In the genomic region with DNA sequence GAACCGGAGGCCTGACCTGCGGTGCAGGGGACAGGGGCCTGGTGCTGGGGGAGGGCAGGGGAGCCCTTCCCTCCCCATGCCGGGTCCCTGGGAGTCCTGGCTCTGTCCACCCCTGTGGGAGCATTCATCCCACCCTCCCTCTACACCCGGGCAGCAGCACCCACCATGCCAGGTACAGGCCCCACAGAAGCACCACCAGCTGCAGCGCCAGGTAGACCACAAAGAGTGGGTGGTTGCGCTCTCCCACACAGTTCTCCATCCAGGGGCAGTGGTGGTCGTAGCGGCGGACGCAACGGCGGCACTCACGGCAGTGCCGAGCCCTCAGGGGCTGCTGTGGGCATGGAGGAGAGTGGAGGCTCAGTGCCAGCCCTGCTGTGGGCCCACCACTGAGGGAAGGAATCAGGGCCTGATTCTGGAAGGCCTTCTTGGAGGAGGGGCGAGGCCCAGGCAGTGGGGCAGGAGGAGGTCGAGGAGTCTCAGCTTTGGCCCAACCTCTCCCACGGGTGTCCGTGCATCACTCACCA, we compare ENCODE assay signal across 28 cellular contexts. TPM values are rescaled to one million over a fixed set of nuclear protein-coding genes. Genes with fewer than 3 reads are reported as not detected.
DNase-seq lines count a peak whose midpoint lies in the region; ATAC-seq, FAIRE-seq and TF ChIP-seq lines count a peak whose summit lies in the region.
"Had no signal": no experiment of that assay in that cellular context is flagged by ENCODE, and none has a peak within 500 bp of the region (broad histone marks: within the 10 kb centered on the region; RNA-seq: fewer than 3 reads in every experiment).

No MANE protein-coding gene starts in this region.

- peaks cover 27 to 38% of the 10 kb centered on the region in 2 donors for H3K4me1 Mint-ChIP-seq in stimulated activated naive B cell treated with anti-CD40 and anti-IgM and Interleukin-4, amounts not matched to agents 10 μg/mL and 1 μg/mL and 100 μg/mL, for 72 hours

- peaks cover 32 to 39% of the 10 kb centered on the region in 2 donors for H3K36me3 Mint-ChIP-seq in stimulated activated naive B cell treated with anti-CD40 and anti-IgM and Interleukin-4, amounts not matched to agents 10 μg/mL and 1 μg/mL and 100 μg/mL, for 72 hours

- peaks cover 4% of the 10 kb centered on the region for H3K23me2 ChIP-seq in H1 (ENCODE audit: low read depth, low read length)

- 0 out of 2 replicates have a peak overlapping the region, but pooled peaks have one; percentile 24 for H2AK5ac ChIP-seq in H1 (ENCODE audit: low read depth, low read length)

- FAIRE-seq in H1 (lab: Jason Lieb, UNC): no peak
- FAIRE-seq: D721Med, islet of Langerhans, pancreas had no signal

- WGBS in H1 (ENCODE audit: extremely low coverage in 1 of 2, insufficient coverage in 1 of 2, insufficient read length in 1 of 2, insufficient replicate concordance in 2 of 2, low coverage in 1 of 2, low lambda C conversion rate in 2 of 2, missing lambda C conversion rate in 1 of 2), 2 experiments: 97% methylated on average over 17 of the region's 18 CpGs; no CpG with 5 or more reads in 1 of the 2 experiments

- ATAC-seq in Right ventricle myocardium inferior (no peak), Right ventricle myocardium superior (ENCODE audit: poor library complexity) (no peak), HG03108 (IDR thresholded peaks at IDR 0.05; ENCODE audit: unreplicated experiment) (no peak), left lobe of liver (no peak)
- ATAC-seq in stimulated activated naive B cell treated with anti-CD40 and anti-IgM and Interleukin-4, amounts not matched to agents 10 μg/mL and 1 μg/mL and 100 μg/mL, for 72 hours (replicated peaks): no peak
- ATAC-seq: left ventricle myocardium superior; naive thymus-derived CD8-positive, alpha-beta T cell; pancreas had no signal

- no peak overlapping the region for H3K56ac ChIP-seq in H1 (replicated peaks; ENCODE audit: insufficient read length, low read depth, low read length)

- H4K8ac ChIP-seq in H1 (ENCODE audit: extremely low read depth, insufficient read depth, low read length): no peak overlapping the region

- no peak overlapping the region for H3K4ac ChIP-seq in H1 (replicated peaks; ENCODE audit: insufficient read length, low read depth, low read length)

- intact Hi-C loops in Right ventricle myocardium inferior (cut with DNase I): no loop called here
- intact Hi-C loops in Right ventricle myocardium superior (cut with DNase I): no loop called here

- no peak overlapping the region for H2BK15ac ChIP-seq in H1 (ENCODE audit: low read length)

- POLR2A ChIA-PET in RWPE1 (lab: Yijun Ruan, JAX; ENCODE audit: low non-redundant PET): no interaction called here
- POLR2A ChIA-PET in H1 (lab: Charles Lee; ENCODE audit: partially characterized antibody): interaction anchor here (0.8 to 13.5 kb wide), 5 partner anchors 12 to 37 kb away, joined by 3 to 133 read pairs (median 49); a partner anchor contains a TSS

- H3K9me3 Mint-ChIP-seq in stimulated activated naive B cell treated with anti-CD40 and anti-IgM and Interleukin-4, amounts not matched to agents 10 μg/mL and 1 μg/mL and 100 μg/mL, for 72 hours: no peaks in the 10 kb centered on the region
- H3K9me3 Mint-ChIP-seq: H9; naive thymus-derived CD8-positive, alpha-beta T cell had no signal

- no peak overlapping the region for H3K4me3 ChIP-seq in H1 (ENCODE audit: extremely low read depth in 1 of 4, insufficient read depth in 2 of 4, low read depth in 3 of 4, low read length in 4 of 4)
- H3K4me3 ChIP-seq: pancreas, right atrium auricular region, suprapubic skin had no signal

- no peak overlapping the region for H2BK120ac ChIP-seq in H1 (replicated peaks; ENCODE audit: low read depth, low read length)

- H3K14ac ChIP-seq in H1 (ENCODE audit: insufficient read length): no peak overlapping the region

- DNase-seq in Right ventricle myocardium inferior (ENCODE audit: missing footprints): peak; percentile 45
- DNase-seq in Right ventricle myocardium superior: no peak
- no peak for DNase-seq in RWPE1 (ENCODE audit: low spot score)
- no peak for DNase-seq in H1 (ENCODE audit: low read depth in 1 of 2, low spot score in 2 of 2)
- DNase-seq in stimulated activated naive B cell treated with anti-CD40 and anti-IgM and Interleukin-4, amounts not matched to agents 10 μg/mL and 1 μg/mL and 100 μg/mL, for 72 hours: no peak
- no peak for DNase-seq in left lobe of liver (ENCODE audit: low spot score)
- DNase-seq: activated CD4-positive, alpha-beta T cell treated with anti-CD3 and anti-CD28 coated beads, Interleukin-2, amount 50 U/mL, for 4 hours; activated CD8-positive, alpha-beta memory T cell treated with anti-CD3 and anti-CD28 coated beads, Interleukin-2, amount 50 U/mL, for 48 hours; activated naive CD4-positive, alpha-beta T cell treated with Interleukin-2 at 50 U/mL for 16 hours; amniotic stem cell; brain microvascular endothelial cell; effector CD8-positive, alpha-beta T cell; KG1; left ventricle myocardium superior; naive thymus-derived CD8-positive, alpha-beta T cell; NCI-H1417; NCI-H748 treated with DMSO at 0.1 percent for 48 hours; stimulated activated CD4-positive, alpha-beta T cell treated with anti-CD3 and anti-CD28 coated beads, Interleukin-2, amount 100 ng/mL, for 24 hours; T1000; WERI-Rb-1 had no signal

- H4K91ac ChIP-seq in H1 (replicated peaks; ENCODE audit: insufficient read length, low read length): no peak overlapping the region

- no peak overlapping the region for H2BK20ac ChIP-seq in H1 (ENCODE audit: low read length)

- no peak overlapping the region for H3K27ac Mint-ChIP-seq in stimulated activated naive B cell treated with anti-CD40 and anti-IgM and Interleukin-4, amounts not matched to agents 10 μg/mL and 1 μg/mL and 100 μg/mL, for 72 hours

- CTCF ChIA-PET in RWPE1 (lab: Yijun Ruan, JAX) (interaction anchor here (0.5 kb wide), 1 partner anchor 154 kb away, joined by 3 read pairs; no protein-coding TSS in a partner anchor), H1 (lab: Charles Lee; ENCODE audit: partially characterized antibody) (interaction anchor here (0.9 kb wide), 2 partner anchors 19 to 85 kb away, joined by 3 read pairs; a partner anchor contains a TSS)

- H3K27ac ChIP-seq in RWPE1: peak overlapping the region; percentile 82
- no peak overlapping the region for H3K27ac ChIP-seq in H1 (ENCODE audit: low read depth, low read length)
- H3K27ac ChIP-seq: brain microvascular endothelial cell, epithelial cell of prostate, pancreas, right atrium auricular region, suprapubic skin, WERI-Rb-1 had no signal

- H4K20me1 ChIP-seq in H1 (replicated peaks in 1 of 2; ENCODE audit: control insufficient read depth in 1 of 2, insufficient read depth in 2 of 2, low read length in 2 of 2): peaks cover 0 to 2% of the 10 kb centered on the region in 2 experiments

- H3K4me3 Mint-ChIP-seq in stimulated activated naive B cell treated with anti-CD40 and anti-IgM and Interleukin-4, amounts not matched to agents 10 μg/mL and 1 μg/mL and 100 μg/mL, for 72 hours: peak overlapping the region; percentile 13 to 35

- H3K27me3 ChIP-seq in H1 (replicated peaks in 1 of 4; ENCODE audit: control insufficient read depth in 3 of 4, extremely low read depth in 1 of 4, insufficient read depth in 3 of 4, low read length in 3 of 4): no peaks in the 10 kb centered on the region
- H3K27me3 ChIP-seq: brain microvascular endothelial cell, pancreas, right atrium auricular region, suprapubic skin had no signal

- no peak overlapping the region for H2BK12ac ChIP-seq in H1 (ENCODE audit: low read depth, low read length)

- H3K79me2 ChIP-seq in H1 (ENCODE audit: control insufficient read depth in 1 of 2, insufficient read depth in 2 of 2, low read length in 2 of 2): no peaks in the 10 kb centered on the region

- no peak overlapping the region for H2BK5ac ChIP-seq in H1 (ENCODE audit: low read depth, low read length)

- H2AFZ ChIP-seq in H1 (ENCODE audit: low read length): no peak overlapping the region

- H3K79me1 ChIP-seq in H1 (ENCODE audit: low read depth, low read length): peaks cover 3% of the 10 kb centered on the region; the same call in 1 of the 2 replicates

- no peak overlapping the region for H4K5ac ChIP-seq in H1 (ENCODE audit: insufficient read length, low read depth, low read length)

- no peak overlapping the region for H3K4me2 ChIP-seq in H1 (ENCODE audit: insufficient read depth in 1 of 2, low read depth in 2 of 2, low read length in 2 of 2)

- H3K9ac ChIP-seq in H1 (replicated peaks in 1 of 4; ENCODE audit: extremely low read depth in 1 of 4, low read depth in 3 of 4, low read length in 3 of 4): no peak overlapping the region

- H3K9me3 ChIP-seq in H1 (ENCODE audit: insufficient read depth in 2 of 2, low read depth in 1 of 2, low read length in 1 of 2): no peaks in the 10 kb centered on the region
- H3K9me3 ChIP-seq: pancreas, right atrium auricular region, suprapubic skin had no signal

- no peak overlapping the region for H3K23ac ChIP-seq in H1 (ENCODE audit: insufficient read length)

- H3K18ac ChIP-seq in H1 (ENCODE audit: extremely low read depth, low read length): no peak overlapping the region

- TF ChIP-seq CTCF in RWPE1 (conservative IDR thresholded peaks at IDR 0.05; ENCODE audit: low read depth): no peak
- no peak for TF ChIP-seq CTCF in H1 (IDR thresholded peaks at IDR 0.05; ENCODE audit: control extremely low read depth in 1 of 3, insufficient read depth in 1 of 3, low read depth in 1 of 3, low read length in 3 of 3)

- no peak for TF ChIP-seq RAD21 in H1 (IDR thresholded peaks at IDR 0.05 in 1 of 2, conservative IDR thresholded peaks at IDR 0.05 in 1 of 2; ENCODE audit: low read depth in 2 of 2, low read length in 2 of 2)

- H3K4me1 ChIP-seq in H1 (replicated peaks in 1 of 4; ENCODE audit: control insufficient read depth in 3 of 4, insufficient read depth in 4 of 4, low read length in 3 of 4): peaks cover 0 to 3% (median 0%) of the 10 kb centered on the region in 4 experiments; a peak in 3 of 7 replicates
- H3K4me1 ChIP-seq: pancreas had no signal

- no peak for TF ChIP-seq EP300 in H1 (IDR thresholded peaks at IDR 0.05; ENCODE audit: borderline replicate concordance in 1 of 2, low read depth in 2 of 2, low read length in 2 of 2)

- no peaks in the 10 kb centered on the region for H3K27me3 Mint-ChIP-seq in stimulated activated naive B cell treated with anti-CD40 and anti-IgM and Interleukin-4, amounts not matched to agents 10 μg/mL and 1 μg/mL and 100 μg/mL, for 72 hours
- H3K27me3 Mint-ChIP-seq: naive thymus-derived CD8-positive, alpha-beta T cell had no signal

- TF ChIP-seq POLR2A in H1 (IDR thresholded peaks at IDR 0.05; ENCODE audit: control extremely low read depth in 1 of 2, low read depth in 2 of 2, low read length in 2 of 2): no peak

- peaks cover 0 to 15% (median 10%) of the 10 kb centered on the region in 4 experiments; a peak in 4 of 8 replicates for H3K36me3 ChIP-seq in H1 (ENCODE audit: control insufficient read depth in 2 of 4, insufficient read depth in 4 of 4, low read length in 3 of 4)
- H3K36me3 ChIP-seq: brain microvascular endothelial cell, pancreas, right atrium auricular region had no signal

RNA-seq across cellular contexts. Expression of a gene that starts 2.4 kb away (rescaled TPM):
- total RNA-seq in Right ventricle myocardium inferior (6.4 TPM), Right ventricle myocardium superior (5.4 TPM), left lobe of liver (22.9 TPM)
- 32.8 and 35.0 TPM in 2 replicates for total RNA-seq in H1 (2021; fragmentation: NEBNext Ultra II Directional; extraction: Animal tissue kit (Norgen Biotek cat#: 25700))
- 93.8 and 121 TPM in 2 replicates for polyA plus RNA-seq in H1 (2011; rRNA removed)
- polyA plus RNA-seq in H1 (2011; cell fraction: cytosol; rRNA removed): 78.5 TPM
- polyA plus RNA-seq in H1 (2011; cell fraction: nucleus; rRNA removed): 139 TPM
- 23.3 to 48.0 TPM (median 44.7 TPM) in 4 replicates for polyA plus RNA-seq in H1 (2012, experiment 1 of 2)
- 53.7 TPM for polyA plus RNA-seq in H1 (2012, experiment 2 of 2)
- 41.4 TPM for polyA plus RNA-seq in H1 (2013, experiment 1 of 2)
- polyA plus RNA-seq in H1 (2013, experiment 2 of 2): 43.5 TPM
- 21.8 and 26.4 TPM in 2 replicates for polyA minus RNA-seq in H1 (2011; rRNA and poly(A)+ RNA removed)
- 45.5 TPM for polyA minus RNA-seq in H1 (2011; cell fraction: cytosol; rRNA and poly(A)+ RNA removed)
- 34.7 TPM for polyA minus RNA-seq in H1 (2011; cell fraction: nucleus; rRNA and poly(A)+ RNA removed)

RNA-seq across cellular contexts. Expression of a gene that starts 19.2 kb away (rescaled TPM):
- total RNA-seq in Right ventricle myocardium inferior (8.5 TPM), Right ventricle myocardium superior (5.7 TPM), left lobe of liver (7.6 TPM)
- 15.2 and 16.3 TPM in 2 replicates for total RNA-seq in H1 (2021; fragmentation: NEBNext Ultra II Directional; extraction: Animal tissue kit (Norgen Biotek cat#: 25700))
- polyA plus RNA-seq in H1 (2011; rRNA removed): 15.7 and 24.4 TPM in 2 replicates
- polyA plus RNA-seq in H1 (2011; cell fraction: cytosol; rRNA removed): 20.7 TPM
- 49.0 TPM for polyA plus RNA-seq in H1 (2011; cell fraction: nucleus; rRNA removed)
- polyA plus RNA-seq in H1 (2012, experiment 1 of 2): 12.4 to 21.9 TPM (median 18.9 TPM) in 4 replicates
- 16.2 TPM for polyA plus RNA-seq in H1 (2012, experiment 2 of 2)
- 11.3 TPM for polyA plus RNA-seq in H1 (2013, experiment 1 of 2)
- 11.3 TPM for polyA plus RNA-seq in H1 (2013, experiment 2 of 2)
- polyA minus RNA-seq in H1 (2011; rRNA and poly(A)+ RNA removed): 7.2 and 10.8 TPM in 2 replicates
- polyA minus RNA-seq in H1 (2011; cell fraction: cytosol; rRNA and poly(A)+ RNA removed): 15.9 TPM
- polyA minus RNA-seq in H1 (2011; cell fraction: nucleus; rRNA and poly(A)+ RNA removed): 11.0 TPM

RNA-seq across cellular contexts. Expression of a gene that starts 32.5 kb away (rescaled TPM):
- total RNA-seq in Right ventricle myocardium inferior (175 TPM), Right ventricle myocardium superior (167 TPM), left lobe of liver (69.3 TPM)
- total RNA-seq in H1 (2021; fragmentation: NEBNext Ultra II Directional; extraction: Animal tissue kit (Norgen Biotek cat#: 25700)): 1,327 and 1,345 TPM in 2 replicates
- polyA plus RNA-seq in H1 (2011; rRNA removed): 466 and 513 TPM in 2 replicates
- polyA plus RNA-seq in H1 (2011; cell fraction: cytosol; rRNA removed): 383 TPM
- polyA plus RNA-seq in H1 (2011; cell fraction: nucleus; rRNA removed): 93.4 TPM
- 759 to 1,315 TPM (median 835 TPM) in 4 replicates for polyA plus RNA-seq in H1 (2012, experiment 1 of 2)
- 163 TPM for polyA plus RNA-seq in H1 (2012, experiment 2 of 2)
- 862 TPM for polyA plus RNA-seq in H1 (2013, experiment 1 of 2)
- polyA plus RNA-seq in H1 (2013, experiment 2 of 2): 900 TPM
- 245 and 251 TPM in 2 replicates for polyA minus RNA-seq in H1 (2011; rRNA and poly(A)+ RNA removed)
- 1,111 TPM for polyA minus RNA-seq in H1 (2011; cell fraction: cytosol; rRNA and poly(A)+ RNA removed)
- 200 TPM for polyA minus RNA-seq in H1 (2011; cell fraction: nucleus; rRNA and poly(A)+ RNA removed)

RNA-seq across cellular contexts. Expression of a gene that starts 50.2 kb away (rescaled TPM):
- total RNA-seq in Right ventricle myocardium inferior (51.5 TPM), Right ventricle myocardium superior (57.3 TPM), left lobe of liver (15.6 TPM)
- 20.5 and 22.6 TPM in 2 replicates for total RNA-seq in H1 (2021; fragmentation: NEBNext Ultra II Directional; extraction: Animal tissue kit (Norgen Biotek cat#: 25700))
- 26.6 and 55.8 TPM in 2 replicates for polyA plus RNA-seq in H1 (2011; rRNA removed)
- 24.8 TPM for polyA plus RNA-seq in H1 (2011; cell fraction: cytosol; rRNA removed)
- 43.9 TPM for polyA plus RNA-seq in H1 (2011; cell fraction: nucleus; rRNA removed)
- 12.0 to 19.7 TPM (median 18.3 TPM) in 4 replicates for polyA plus RNA-seq in H1 (2012, experiment 1 of 2)
- 17.9 TPM for polyA plus RNA-seq in H1 (2012, experiment 2 of 2)
- polyA plus RNA-seq in H1 (2013, experiment 1 of 2): 12.2 TPM
- polyA plus RNA-seq in H1 (2013, experiment 2 of 2): 11.3 TPM
- polyA minus RNA-seq in H1 (2011; rRNA and poly(A)+ RNA removed): 25.9 and 30.5 TPM in 2 replicates
- 24.1 TPM for polyA minus RNA-seq in H1 (2011; cell fraction: cytosol; rRNA and poly(A)+ RNA removed)
- 20.3 TPM for polyA minus RNA-seq in H1 (2011; cell fraction: nucleus; rRNA and poly(A)+ RNA removed)
